Comparison of ENCODE assay signal across 1 cellular context in genomic region chr1:183635112-183635605, GRCh38.
TF ChIP-seq lines count a peak whose summit lies in the region.

No MANE protein-coding gene starts in this region.

TF ChIP-seq in HEK293, 187 proteins besides CTCF, POLR2A, EP300 and RAD21 (continued from another document and continues in another):
- TF ChIP-seq ZNF274 (IDR thresholded peaks at IDR 0.05; ENCODE audit: low read length) (no peak), ZNF274 (tag by site-specific recombination; IDR thresholded peaks at IDR 0.05; ENCODE audit: borderline replicate concordance) (no peak), ZFP3 (tag by site-specific recombination; IDR thresholded peaks at IDR 0.05; ENCODE audit: low read depth) (no peak), ZNF350 (tag by site-specific recombination; IDR thresholded peaks at IDR 0.05) (no peak), YY2 (tag by site-specific recombination; IDR thresholded peaks at IDR 0.05) (no peak), PRDM6 (tag by site-specific recombination; IDR thresholded peaks at IDR 0.05) (no peak), EGR2 (tag by site-specific recombination; IDR thresholded peaks at IDR 0.05; ENCODE audit: low read depth) (peak; percentile 59), HIC1 (tag by site-specific recombination; IDR thresholded peaks at IDR 0.05) (0 out of 2 replicates have a peak, but pooled peaks have one; percentile 40), GFI1B (tag by site-specific recombination; IDR thresholded peaks at IDR 0.05) (no peak), ZNF121 (tag by site-specific recombination; IDR thresholded peaks at IDR 0.05) (no peak), ZNF140 (tag by site-specific recombination; IDR thresholded peaks at IDR 0.05) (no peak), ZNF138 (tag by site-specific recombination; IDR thresholded peaks at IDR 0.05; ENCODE audit: borderline replicate concordance) (no peak), ZNF16 (tag by site-specific recombination; IDR thresholded peaks at IDR 0.05; ENCODE audit: low read depth) (no peak), MYNN (tag by site-specific recombination; IDR thresholded peaks at IDR 0.05; ENCODE audit: borderline replicate concordance) (no peak), ZNF148 (tag by site-specific recombination; IDR thresholded peaks at IDR 0.05; ENCODE audit: borderline replicate concordance) (no peak), SP3 (tag by site-specific recombination; IDR thresholded peaks at IDR 0.05) (peak; percentile 26), HOXA7 (CRISPR knock-in tag; IDR thresholded peaks at IDR 0.05; ENCODE audit: borderline replicate concordance) (no peak), PBX3 (CRISPR knock-in tag; IDR thresholded peaks at IDR 0.05) (no peak), ZNF114 (tag by site-specific recombination; IDR thresholded peaks at IDR 0.05) (no peak), ZNF280D (tag by site-specific recombination; IDR thresholded peaks at IDR 0.05) (no peak), ZNF600 (tag by site-specific recombination; IDR thresholded peaks at IDR 0.05) (peak; percentile 72; the same call in 1 of the 2 replicates), ZNF449 (tag by site-specific recombination; IDR thresholded peaks at IDR 0.05) (0 out of 2 replicates have a peak, but pooled peaks have one; percentile 30), ZSCAN23 (tag by site-specific recombination; IDR thresholded peaks at IDR 0.05) (no peak), ZNF302 (tag by site-specific recombination; IDR thresholded peaks at IDR 0.05; ENCODE audit: low read depth) (no peak), ZNF223 (tag by site-specific recombination; IDR thresholded peaks at IDR 0.05) (no peak), ZNF626 (tag by site-specific recombination; IDR thresholded peaks at IDR 0.05) (no peak), KLF17 (tag by site-specific recombination; IDR thresholded peaks at IDR 0.05) (0 out of 2 replicates have a peak, but pooled peaks have one; percentile 78), ZNF157 (tag by site-specific recombination; IDR thresholded peaks at IDR 0.05) (no peak), ZNF394 (tag by site-specific recombination; IDR thresholded peaks at IDR 0.05; ENCODE audit: borderline replicate concordance) (0 out of 2 replicates have a peak, but pooled peaks have one; percentile 14), ZNF560 (tag by site-specific recombination; IDR thresholded peaks at IDR 0.05; ENCODE audit: borderline replicate concordance) (no peak), ZNF621 (tag by site-specific recombination; IDR thresholded peaks at IDR 0.05) (no peak), ZNF510 (tag by site-specific recombination; IDR thresholded peaks at IDR 0.05; ENCODE audit: insufficient replicate concordance) (no peak)
- TF ChIP-seq, protein P1, sequence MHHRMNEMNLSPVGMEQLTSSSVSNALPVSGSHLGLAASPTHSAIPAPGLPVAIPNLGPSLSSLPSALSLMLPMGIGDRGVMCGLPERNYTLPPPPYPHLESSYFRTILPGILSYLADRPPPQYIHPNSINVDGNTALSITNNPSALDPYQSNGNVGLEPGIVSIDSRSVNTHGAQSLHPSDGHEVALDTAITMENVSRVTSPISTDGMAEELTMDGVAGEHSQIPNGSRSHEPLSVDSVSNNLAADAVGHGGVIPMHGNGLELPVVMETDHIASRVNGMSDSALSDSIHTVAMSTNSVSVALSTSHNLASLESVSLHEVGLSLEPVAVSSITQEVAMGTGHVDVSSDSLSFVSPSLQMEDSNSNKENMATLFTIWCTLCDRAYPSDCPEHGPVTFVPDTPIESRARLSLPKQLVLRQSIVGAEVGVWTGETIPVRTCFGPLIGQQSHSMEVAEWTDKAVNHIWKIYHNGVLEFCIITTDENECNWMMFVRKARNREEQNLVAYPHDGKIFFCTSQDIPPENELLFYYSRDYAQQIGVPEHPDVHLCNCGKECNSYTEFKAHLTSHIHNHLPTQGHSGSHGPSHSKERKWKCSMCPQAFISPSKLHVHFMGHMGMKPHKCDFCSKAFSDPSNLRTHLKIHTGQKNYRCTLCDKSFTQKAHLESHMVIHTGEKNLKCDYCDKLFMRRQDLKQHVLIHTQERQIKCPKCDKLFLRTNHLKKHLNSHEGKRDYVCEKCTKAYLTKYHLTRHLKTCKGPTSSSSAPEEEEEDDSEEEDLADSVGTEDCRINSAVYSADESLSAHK (tag by site-specific recombination; IDR thresholded peaks at IDR 0.05): no peak
- TF ChIP-seq, protein P2, sequence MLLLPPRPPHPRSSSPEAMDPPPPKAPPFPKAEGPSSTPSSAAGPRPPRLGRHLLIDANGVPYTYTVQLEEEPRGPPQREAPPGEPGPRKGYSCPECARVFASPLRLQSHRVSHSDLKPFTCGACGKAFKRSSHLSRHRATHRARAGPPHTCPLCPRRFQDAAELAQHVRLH (tag by site-specific recombination; IDR thresholded peaks at IDR 0.05): no peak
- TF ChIP-seq, protein P3, sequence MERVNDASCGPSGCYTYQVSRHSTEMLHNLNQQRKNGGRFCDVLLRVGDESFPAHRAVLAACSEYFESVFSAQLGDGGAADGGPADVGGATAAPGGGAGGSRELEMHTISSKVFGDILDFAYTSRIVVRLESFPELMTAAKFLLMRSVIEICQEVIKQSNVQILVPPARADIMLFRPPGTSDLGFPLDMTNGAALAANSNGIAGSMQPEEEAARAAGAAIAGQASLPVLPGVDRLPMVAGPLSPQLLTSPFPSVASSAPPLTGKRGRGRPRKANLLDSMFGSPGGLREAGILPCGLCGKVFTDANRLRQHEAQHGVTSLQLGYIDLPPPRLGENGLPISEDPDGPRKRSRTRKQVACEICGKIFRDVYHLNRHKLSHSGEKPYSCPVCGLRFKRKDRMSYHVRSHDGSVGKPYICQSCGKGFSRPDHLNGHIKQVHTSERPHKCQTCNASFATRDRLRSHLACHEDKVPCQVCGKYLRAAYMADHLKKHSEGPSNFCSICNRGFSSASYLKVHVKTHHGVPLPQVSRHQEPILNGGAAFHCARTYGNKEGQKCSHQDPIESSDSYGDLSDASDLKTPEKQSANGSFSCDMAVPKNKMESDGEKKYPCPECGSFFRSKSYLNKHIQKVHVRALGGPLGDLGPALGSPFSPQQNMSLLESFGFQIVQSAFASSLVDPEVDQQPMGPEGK (tag by site-specific recombination; IDR thresholded peaks at IDR 0.05): peak; percentile 54; the same call in 1 of the 2 replicates
- TF ChIP-seq, protein P4, sequence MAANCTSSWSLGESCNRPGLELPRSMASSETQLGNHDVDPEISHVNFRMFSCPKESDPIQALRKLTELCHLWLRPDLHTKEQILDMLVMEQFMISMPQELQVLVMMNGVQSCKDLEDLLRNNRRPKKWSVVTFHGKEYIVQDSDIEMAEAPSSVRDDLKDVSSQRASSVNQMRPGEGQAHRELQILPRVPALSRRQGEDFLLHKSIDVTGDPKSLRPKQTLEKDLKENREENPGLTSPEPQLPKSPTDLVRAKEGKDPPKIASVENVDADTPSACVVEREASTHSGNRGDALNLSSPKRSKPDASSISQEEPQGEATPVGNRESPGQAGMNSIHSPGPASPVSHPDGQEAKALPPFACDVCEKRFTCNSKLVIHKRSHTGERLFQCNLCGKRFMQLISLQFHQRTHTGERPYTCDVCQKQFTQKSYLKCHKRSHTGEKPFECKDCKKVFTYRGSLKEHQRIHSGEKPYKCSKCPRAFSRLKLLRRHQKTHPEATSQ (tag by site-specific recombination; IDR thresholded peaks at IDR 0.05): no peak
